ENCODE assay signal across 12 cellular contexts in the genomic region with DNA sequence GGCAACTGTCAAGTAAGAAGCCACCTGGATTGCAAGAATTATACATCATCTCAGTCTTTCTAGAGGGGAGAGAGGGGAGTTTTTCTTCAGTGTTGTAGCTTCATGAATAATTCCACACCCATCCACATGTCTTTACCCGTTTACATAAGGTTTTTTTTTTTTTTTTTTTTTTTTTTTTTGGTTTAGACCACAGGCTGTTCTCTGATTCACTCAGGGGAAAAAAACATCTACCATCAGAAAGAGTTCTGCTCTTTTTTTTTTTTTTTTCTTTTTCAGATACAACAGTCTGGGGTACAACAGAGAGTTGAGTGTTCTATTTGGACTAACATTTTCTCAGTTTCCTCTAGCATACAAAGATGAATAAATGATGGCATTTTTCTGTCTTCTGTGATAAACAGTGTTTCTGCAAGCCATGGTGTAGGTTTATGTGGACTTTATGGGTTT. TPM values are rescaled to one million over a fixed set of nuclear protein-coding genes. Genes with fewer than 3 reads are reported as not detected.
A peak's percentile ranks its signal among the peaks of the same experiment; 100 is the strongest.
DNase-seq lines count a peak whose midpoint lies in the region; ATAC-seq and TF ChIP-seq lines count a peak whose summit lies in the region.
"Had no signal": no experiment of that assay in that cellular context is flagged by ENCODE, and none has a peak within 500 bp of the region (broad histone marks: within the 10 kb centered on the region; RNA-seq: fewer than 3 reads in every experiment).

No MANE protein-coding gene starts in this region.

- no TSS peak for BruUV-seq in Calu3 (replicated peaks; lab: Mats Ljungman, UMichigan)

- H3K4me3 Mint-ChIP-seq in activated T-cell treated with anti-CD3 and anti-CD28 coated beads, Interleukin-2, amount 50 U/mL, for 24 hours: peak overlapping the region; percentile 45
- H3K4me3 Mint-ChIP-seq in stimulated activated naive B cell treated with anti-CD40 and anti-IgM and Interleukin-4, amounts not matched to agents 10 μg/mL and 1 μg/mL and 100 μg/mL, for 72 hours: no peak overlapping the region
- H3K4me3 Mint-ChIP-seq in Calu3 (ENCODE audit: low read depth, unreplicated experiment): no peak overlapping the region

- peaks cover 47% of the 10 kb centered on the region for H3K4me1 Mint-ChIP-seq in activated T-cell treated with anti-CD3 and anti-CD28 coated beads, Interleukin-2, amount 50 U/mL, for 24 hours (ENCODE audit: low read depth)
- H3K4me1 Mint-ChIP-seq in stimulated activated naive B cell treated with anti-CD40 and anti-IgM and Interleukin-4, amounts not matched to agents 10 μg/mL and 1 μg/mL and 100 μg/mL, for 72 hours: peaks cover 24 to 28% of the 10 kb centered on the region in 2 donors
- peaks cover 9% of the 10 kb centered on the region for H3K4me1 Mint-ChIP-seq in Calu3 (ENCODE audit: low read depth, unreplicated experiment)

- H3K4me1 ChIP-seq in adipocyte (ENCODE audit: control insufficient read depth, insufficient read depth, low read length) (no peaks in the 10 kb centered on the region), upper lobe of left lung (peaks cover under 1 to 10% (median 6%) of the 10 kb centered on the region in 4 donors)

- CTCF ChIA-PET in Calu3 (lab: Charles Lee): interaction anchor here (0.6 to 0.9 kb wide), 3 partner anchors 36 to 387 kb away, joined by 3 to 7 read pairs (median 5); no protein-coding TSS in a partner anchor

- TF ChIP-seq POLR2A in upper lobe of left lung (IDR thresholded peaks at IDR 0.05): no peak

- no peak for DNase-seq in activated T-cell treated with anti-CD3 and anti-CD28 coated beads, Interleukin-2, amount 50 U/mL, for 24 hours
- DNase-seq in activated T-cell treated with anti-CD3 and anti-CD28 coated beads for 4 hours (no peak), adipocyte (ENCODE audit: low read depth) (peak; percentile 17), upper lobe of left lung (no peak), Calu3 (no peak), NOMO-1 treated with DMSO at 0.1 percent for 48 hours (lab: John Stamatoyannopoulos, UW; ENCODE audit: unreplicated experiment) (no peak)
- no peak for DNase-seq in stimulated activated naive B cell treated with anti-CD40 and anti-IgM and Interleukin-4, amounts not matched to agents 10 μg/mL and 1 μg/mL and 100 μg/mL, for 72 hours
- DNase-seq: central memory CD4-positive, alpha-beta T cell; NCI-H1105 had no signal

- H3K36me3 ChIP-seq in adipocyte (ENCODE audit: control insufficient read depth, insufficient read depth, low read length, severe bottlenecking) (no peaks in the 10 kb centered on the region), upper lobe of left lung (no peaks in the 10 kb centered on the region)
- H3K36me3 ChIP-seq: BLaER1, tibial nerve had no signal

- H3K27me3 ChIP-seq in adipocyte (replicated peaks; ENCODE audit: control insufficient read depth, insufficient read depth, low read length) (no peaks in the 10 kb centered on the region), upper lobe of left lung (no peaks in the 10 kb centered on the region)
- H3K27me3 ChIP-seq: BLaER1, tibial nerve had no signal

- H3K9me3 ChIP-seq in adipocyte (ENCODE audit: control insufficient read depth, low read length): no peaks in the 10 kb centered on the region
- no peaks in the 10 kb centered on the region for H3K9me3 ChIP-seq in upper lobe of left lung
- H3K9me3 ChIP-seq: BLaER1, tibial nerve had no signal

- peak overlapping the region; percentile 91 for H3K27ac Mint-ChIP-seq in activated T-cell treated with anti-CD3 and anti-CD28 coated beads, Interleukin-2, amount 50 U/mL, for 24 hours
- peak overlapping the region; percentile 7 for H3K27ac Mint-ChIP-seq in stimulated activated naive B cell treated with anti-CD40 and anti-IgM and Interleukin-4, amounts not matched to agents 10 μg/mL and 1 μg/mL and 100 μg/mL, for 72 hours
- no peak overlapping the region for H3K27ac Mint-ChIP-seq in Calu3 (ENCODE audit: unreplicated experiment)

- no peaks in the 10 kb centered on the region for H3K9me3 Mint-ChIP-seq in activated T-cell treated with anti-CD3 and anti-CD28 coated beads, Interleukin-2, amount 50 U/mL, for 24 hours
- H3K9me3 Mint-ChIP-seq in stimulated activated naive B cell treated with anti-CD40 and anti-IgM and Interleukin-4, amounts not matched to agents 10 μg/mL and 1 μg/mL and 100 μg/mL, for 72 hours: no peaks in the 10 kb centered on the region
- H3K9me3 Mint-ChIP-seq in Calu3 (ENCODE audit: low read depth, unreplicated experiment): no peaks in the 10 kb centered on the region

- no peak overlapping the region for H3K27ac ChIP-seq in upper lobe of left lung
- H3K27ac ChIP-seq: BLaER1, tibial nerve had no signal

- intact Hi-C loops in Calu3 (cut with micrococcal nuclease; ENCODE audit: unreplicated experiment): no loop called here

- 6 to 31% methylated on average over 1 of the region's 1 CpG for WGBS in upper lobe of left lung, 2 donors

- TF ChIP-seq CTCF in upper lobe of left lung (IDR thresholded peaks at IDR 0.05) (no peak), Calu3 (IDR thresholded peaks at IDR 0.05; ENCODE audit: unreplicated experiment) (no peak)

- no peaks in the 10 kb centered on the region for H3K36me3 Mint-ChIP-seq in activated T-cell treated with anti-CD3 and anti-CD28 coated beads, Interleukin-2, amount 50 U/mL, for 24 hours (ENCODE audit: low read depth)
- no peaks in the 10 kb centered on the region for H3K36me3 Mint-ChIP-seq in stimulated activated naive B cell treated with anti-CD40 and anti-IgM and Interleukin-4, amounts not matched to agents 10 μg/mL and 1 μg/mL and 100 μg/mL, for 72 hours
- H3K36me3 Mint-ChIP-seq in Calu3 (ENCODE audit: insufficient read depth, unreplicated experiment): peaks cover 10% of the 10 kb centered on the region

- ATAC-seq in HG03439 (IDR thresholded peaks at IDR 0.05; ENCODE audit: unreplicated experiment) (peak; percentile 24), upper lobe of left lung (ENCODE audit: low FRiP score in 2 of 2) (no peak)
- peak in 1 of 2 donors; percentile 26 for ATAC-seq in stimulated activated naive B cell treated with anti-CD40 and anti-IgM and Interleukin-4, amounts not matched to agents 10 μg/mL and 1 μg/mL and 100 μg/mL, for 72 hours (replicated peaks)

- no peak overlapping the region for H3K4me3 ChIP-seq in adipocyte (ENCODE audit: low read length)
- no peak overlapping the region for H3K4me3 ChIP-seq in upper lobe of left lung
- H3K4me3 ChIP-seq: BLaER1, tibial nerve had no signal

- no peaks in the 10 kb centered on the region for H3K27me3 Mint-ChIP-seq in activated T-cell treated with anti-CD3 and anti-CD28 coated beads, Interleukin-2, amount 50 U/mL, for 24 hours
- H3K27me3 Mint-ChIP-seq in stimulated activated naive B cell treated with anti-CD40 and anti-IgM and Interleukin-4, amounts not matched to agents 10 μg/mL and 1 μg/mL and 100 μg/mL, for 72 hours: peaks cover 0 to 4% of the 10 kb centered on the region in 2 donors
- no peaks in the 10 kb centered on the region for H3K27me3 Mint-ChIP-seq in Calu3 (ENCODE audit: unreplicated experiment)

- no peak for TF ChIP-seq EP300 in upper lobe of left lung (IDR thresholded peaks at IDR 0.05)

- H3K9ac ChIP-seq in adipocyte (ENCODE audit: low read length): no peak overlapping the region
- H3K9ac ChIP-seq: BLaER1 had no signal

RNA-seq across cellular contexts. Expression of gene KIF14, which starts 4.9 kb away (rescaled TPM):
- total RNA-seq in upper lobe of left lung (1 to 10 TPM in 1 of 6 donors, under 1 TPM in 5; 0.20 to 1.0 (median 0.70) TPM), Calu3 (2022) (17.2 and 20.7 TPM in 2 replicates)

RNA-seq across cellular contexts. Expression of gene DDX59, which starts 44.3 kb away (rescaled TPM):
- total RNA-seq in upper lobe of left lung (10 to 100 TPM; 18.4 to 35.6 (median 22.5) TPM), Calu3 (2022) (15.1 and 19.3 TPM in 2 replicates)
